ENCODE assay signal across 8 cellular contexts in the genomic region with DNA sequence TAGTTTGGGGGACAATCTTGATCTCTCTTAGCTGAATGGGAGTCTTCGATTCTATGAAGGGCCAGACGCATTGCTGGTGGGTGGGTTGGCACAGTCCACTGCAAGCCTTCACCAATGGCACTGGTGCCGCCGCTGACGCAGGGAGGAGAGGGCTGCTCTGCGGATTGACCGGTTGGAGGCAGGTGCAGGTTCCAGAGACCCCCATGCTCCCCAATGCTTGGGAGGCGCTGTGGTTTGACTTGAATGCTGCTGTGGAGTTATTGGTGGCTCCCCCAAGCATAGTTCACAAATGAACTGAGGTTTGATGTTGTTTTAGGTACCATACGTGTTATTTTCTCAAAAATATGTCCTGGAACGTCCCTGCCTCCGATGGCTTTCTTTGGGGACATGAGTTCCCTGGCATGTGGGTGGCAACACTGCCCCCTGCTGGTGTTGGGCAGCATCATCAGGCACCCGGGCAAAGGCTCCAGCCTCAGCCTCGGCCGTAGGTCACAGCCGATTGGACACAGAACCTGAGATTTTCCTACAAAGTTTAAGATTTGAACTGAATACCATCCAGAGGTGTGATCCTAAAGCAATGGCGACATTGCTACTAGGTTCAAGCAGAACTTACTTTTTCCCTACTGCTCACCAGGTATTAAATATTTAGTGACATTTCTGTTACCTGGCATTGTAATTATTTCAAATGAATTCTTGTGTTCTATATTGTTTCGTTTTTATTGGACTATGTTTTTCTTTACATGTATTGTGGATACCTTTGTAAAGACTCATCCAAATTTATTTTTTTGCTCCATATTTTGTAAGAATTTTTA.
DNase-seq lines count a peak whose midpoint lies in the region; ATAC-seq lines count a peak whose summit lies in the region.

No MANE protein-coding gene starts in this region.

- H2AK5ac ChIP-seq in mesendoderm (ENCODE audit: low read length), result no peak overlapping the region

- H3K23ac ChIP-seq in mesendoderm (ENCODE audit: low read length), result no peak overlapping the region

- H3K18ac ChIP-seq in mesendoderm (ENCODE audit: low read length), result no peak overlapping the region

- no peak overlapping the region for H3K4me3 ChIP-seq in mesendoderm (ENCODE audit: low read length)

- ATAC-seq in GM18861 (IDR thresholded peaks at IDR 0.05; ENCODE audit: unreplicated experiment) (peak; percentile 88), HG03108 (IDR thresholded peaks at IDR 0.05; ENCODE audit: unreplicated experiment) (peak; percentile 94)
- peak; percentile 83 for ATAC-seq in effector memory CD8-positive, alpha-beta T cell (replicated peaks)

- H3K27me3 ChIP-seq in mesendoderm (ENCODE audit: insufficient read depth, low read length, poor library complexity), result no peaks in the 10 kb centered on the region

- H2BK120ac ChIP-seq in mesendoderm (ENCODE audit: low read depth, low read length), result no peak overlapping the region

- H3K27ac ChIP-seq in mesendoderm (ENCODE audit: low read depth, low read length), result no peak overlapping the region

- H4K5ac ChIP-seq in mesendoderm (ENCODE audit: low read length), result no peak overlapping the region

- WGBS in mesendoderm (ENCODE audit: extremely low coverage, insufficient coverage, low lambda C conversion rate), result no CpG with 5 or more reads among the region's 17 CpGs

- H3K79me1 ChIP-seq in mesendoderm (ENCODE audit: low read length), result no peaks in the 10 kb centered on the region

- no peak overlapping the region for H3K9ac ChIP-seq in mesendoderm (ENCODE audit: low read length)

- no peak overlapping the region for H2BK15ac ChIP-seq in mesendoderm (replicated peaks; ENCODE audit: low read depth)

- no peaks in the 10 kb centered on the region for H3K9me3 Mint-ChIP-seq in effector memory CD8-positive, alpha-beta T cell

- H3K79me2 ChIP-seq in mesendoderm (ENCODE audit: control insufficient read depth, insufficient read depth, low read length), result no peaks in the 10 kb centered on the region

- no peak overlapping the region for H3K4me2 ChIP-seq in mesendoderm (ENCODE audit: low read length)

- no peaks in the 10 kb centered on the region for H3K36me3 ChIP-seq in mesendoderm (ENCODE audit: control insufficient read depth, insufficient read depth, low read length)

- H3K4me1 ChIP-seq in mesendoderm (ENCODE audit: control insufficient read depth, low read depth, low read length), result no peaks in the 10 kb centered on the region

- H3K4me1 Mint-ChIP-seq in effector memory CD8-positive, alpha-beta T cell (ENCODE audit: low read depth in 2 of 2), result peaks cover 4 to 12% of the 10 kb centered on the region in 2 donors

- no peak overlapping the region for H3K56ac ChIP-seq in mesendoderm (ENCODE audit: low read length)

- H2BK5ac ChIP-seq in mesendoderm (ENCODE audit: low read length), result no peak overlapping the region

- peaks cover 4 to 7% of the 10 kb centered on the region in 2 donors for H3K27me3 Mint-ChIP-seq in effector memory CD8-positive, alpha-beta T cell

- H3K4me3 Mint-ChIP-seq in effector memory CD8-positive, alpha-beta T cell, result no peak overlapping the region

- H3K4ac ChIP-seq in mesendoderm (ENCODE audit: low read depth, low read length), result no peak overlapping the region

- H3K27ac Mint-ChIP-seq in effector memory CD8-positive, alpha-beta T cell, result no peak overlapping the region

- H3K36me3 Mint-ChIP-seq in effector memory CD8-positive, alpha-beta T cell (ENCODE audit: insufficient read depth), result no peaks in the 10 kb centered on the region

- DNase-seq in Ammon's horn (ENCODE audit: low spot score) (peak; percentile 88), NCI-H526 treated with DMSO at 0.1 percent for 48 hours (lab: John Stamatoyannopoulos, UW) (peak; percentile 75), mesendoderm (peak; percentile 79)
- DNase-seq in activated CD8-positive, alpha-beta memory T cell treated with anti-CD3 and anti-CD28 coated beads for 1 hour (ENCODE audit: extremely low read depth in 1 of 2, low read depth in 1 of 2), result peak; percentile 28 to 61
- peak; percentile 68 to 73 (median 71) for DNase-seq in effector memory CD8-positive, alpha-beta T cell
- DNase-seq in stimulated activated CD8-positive, alpha-beta memory T cell treated with anti-CD3 and anti-CD28 coated beads, Interleukin-15, amount 100 ng/mL, for 48 hours (ENCODE audit: low read depth in 2 of 2), result peak; percentile 57

- no peak overlapping the region for H4K8ac ChIP-seq in mesendoderm (ENCODE audit: low read depth, low read length)
